ENCODE assay signal across 20 cellular contexts in the genomic region with DNA sequence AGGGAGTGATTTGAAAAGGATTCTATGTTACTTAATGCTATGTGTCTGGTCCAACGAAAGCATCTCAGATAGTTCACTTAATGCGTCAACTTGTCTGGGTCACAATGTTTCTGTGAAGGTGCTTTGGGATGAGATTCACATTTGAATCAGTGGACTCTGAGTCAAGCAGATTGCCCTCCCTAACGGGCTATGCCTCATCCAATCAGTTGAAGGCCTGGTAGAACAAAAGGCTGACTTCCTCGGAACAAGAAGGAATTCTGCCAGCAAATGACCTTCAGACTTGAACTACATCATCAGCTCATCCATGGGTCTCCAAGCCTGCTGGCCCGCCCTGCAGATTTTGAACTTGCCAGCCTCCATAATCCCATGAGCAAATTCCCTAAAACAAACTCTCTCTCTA. TPM values are rescaled to one million over a fixed set of nuclear protein-coding genes. Genes with fewer than 3 reads are reported as not detected.
DNase-seq lines count a peak whose midpoint lies in the region; ATAC-seq lines count a peak whose summit lies in the region.
"Had no signal": no experiment of that assay in that cellular context is flagged by ENCODE, and none has a peak within 500 bp of the region (broad histone marks: within the 10 kb centered on the region; RNA-seq: fewer than 3 reads in every experiment).

No MANE protein-coding gene starts in this region.

- H3K27me3 ChIP-seq in aorta (ENCODE audit: control insufficient read depth in 1 of 2, insufficient read depth in 2 of 2, low read length in 1 of 2) (no peaks in the 10 kb centered on the region), Karpas-422 (ENCODE audit: low read length) (peaks cover 2% of the 10 kb centered on the region; the same call in 1 of the 2 replicates)
- H3K27me3 ChIP-seq: MG63 had no signal

- no peak overlapping the region for H3K9ac ChIP-seq in Karpas-422 (ENCODE audit: low read length)

- H3K4me1 ChIP-seq in aorta (ENCODE audit: control insufficient read depth in 1 of 2, insufficient read depth in 2 of 2, low read length in 2 of 2) (peaks cover 2 to 4% of the 10 kb centered on the region in 2 donors), Karpas-422 (ENCODE audit: low read length) (no peaks in the 10 kb centered on the region)

- H3K4me3 ChIP-seq in aorta (ENCODE audit: low read length in 2 of 2) (no peak overlapping the region), Karpas-422 (ENCODE audit: low read length) (no peak overlapping the region)
- H3K4me3 ChIP-seq: MG63 had no signal

- no peak for DNase-seq in Right ventricle myocardium inferior (ENCODE audit: missing footprints)
- no peak for DNase-seq in cardiac septum (ENCODE audit: low spot score)
- no peak for DNase-seq in left cardiac atrium
- no peak for DNase-seq in sciatic nerve (ENCODE audit: low spot score)
- DNase-seq in aorta: no peak
- DNase-seq in KBM-7: no peak
- no peak for DNase-seq in Karpas-422
- no peak for DNase-seq in inferior parietal cortex (ENCODE audit: extremely low spot score)
- DNase-seq: activated CD4-positive, alpha-beta memory T cell treated with anti-CD3 and anti-CD28 coated beads for 36 hours; activated naive CD8-positive, alpha-beta T cell treated with anti-CD3 and anti-CD28 coated beads, Interleukin-2, amount 10 ng/mL, durations not matched to agents 7 days and 5 days; CD4-positive, alpha-beta memory T cell; effector CD8-positive, alpha-beta T cell; erythroblast; islet precursor cell; MG63; NCI-H2107; stimulated activated CD4-positive, alpha-beta T cell treated with anti-CD3 and anti-CD28 coated beads, Interleukin-4, amount 100 ng/mL, for 1 hour; stimulated activated naive B cell treated with anti-CD40 and anti-IgM and Interleukin-4, amounts not matched to agents 10 μg/mL and 1 μg/mL and 100 μg/mL, for 72 hours; SW 1271 had no signal

- H3K27ac ChIP-seq in aorta (ENCODE audit: low read depth in 1 of 2, low read length in 2 of 2) (peak overlapping the region; percentile 89 to 95), Karpas-422 (ENCODE audit: low read length) (no peak overlapping the region)
- H3K27ac ChIP-seq: 22Rv1 had no signal

- H3K36me3 ChIP-seq in aorta (ENCODE audit: control insufficient read depth in 1 of 2, insufficient read depth in 2 of 2, low read length in 1 of 2) (no peaks in the 10 kb centered on the region), Karpas-422 (ENCODE audit: insufficient read depth, low read length) (no peaks in the 10 kb centered on the region)

- in situ Hi-C loops in KBM-7 (cut with MboI; ENCODE audit: low pct_unique_long_range_greater_than_20kb, low sequenced_read_pairs): no loop called here

- WGBS in aorta, 2 donors: 13 to 15% methylated on average over 5 of the region's 5 CpGs

- no peak overlapping the region for H3K4me2 ChIP-seq in Karpas-422 (ENCODE audit: low read depth, low read length, poor library complexity, severe bottlenecking)

- intact Hi-C loops in Right ventricle myocardium inferior (cut with DNase I): no loop called here
- intact Hi-C loops in cardiac septum (cut with DNase I): no loop called here
- intact Hi-C loops in left cardiac atrium (cut with DNase I): no loop called here
- intact Hi-C loops in sciatic nerve (cut with DNase I): no loop called here
- intact Hi-C loops in aorta (cut with DNase I): loop anchor here in 1 of 2 donors (10.0 kb wide), 1 partner anchor 550 kb away; no protein-coding TSS in a partner anchor

- ATAC-seq in Right ventricle myocardium inferior (peak; percentile 15), left cardiac atrium (peak; percentile 31 to 59), sciatic nerve (peak; percentile 64), aorta (ENCODE audit: low FRiP score) (peak; percentile 30)
- ATAC-seq: stimulated activated naive B cell treated with anti-CD40 and anti-IgM and Interleukin-4, amounts not matched to agents 10 μg/mL and 1 μg/mL and 100 μg/mL, for 72 hours had no signal

- H3K9me3 ChIP-seq in aorta (ENCODE audit: control insufficient read depth, low read length) (no peaks in the 10 kb centered on the region), Karpas-422 (ENCODE audit: low read length) (no peaks in the 10 kb centered on the region)

- H3K79me2 ChIP-seq in Karpas-422 (ENCODE audit: low read length): no peaks in the 10 kb centered on the region

- H4K20me1 ChIP-seq in Karpas-422 (ENCODE audit: insufficient read depth, low read depth, low read length): no peaks in the 10 kb centered on the region

- no peak overlapping the region for H2AFZ ChIP-seq in Karpas-422 (ENCODE audit: low read length)

- no peaks in the 10 kb centered on the region for H3K9me2 ChIP-seq in Karpas-422 (replicated peaks; ENCODE audit: insufficient read depth, low read length)

RNA-seq across cellular contexts. Expression of a gene that starts 15.2 kb away (rescaled TPM):
- total RNA-seq in Right ventricle myocardium inferior: 110 TPM
- total RNA-seq in cardiac septum: 51.1 TPM
- total RNA-seq in left cardiac atrium: 10 to 100 TPM; 63.4 to 65.2 TPM
- 138 TPM for total RNA-seq in sciatic nerve
- total RNA-seq in aorta: 100 to 1,000 TPM; 133 to 143 TPM
- 10 to 100 TPM; 18.9 to 52.6 TPM for polyA plus RNA-seq in aorta
- total RNA-seq in Karpas-422 (2014; rRNA removed; shearing (Covaris generic); ENCODE audit: low replicate concordance): not detected in 2 replicates
- total RNA-seq: activated CD4-positive, alpha-beta memory T cell treated with anti-CD3 and anti-CD28 coated beads for 36 hours; activated naive CD8-positive, alpha-beta T cell treated with anti-CD3 and anti-CD28 coated beads, Interleukin-2, amount 10 ng/mL, durations not matched to agents 7 days and 5 days; CD4-positive, alpha-beta memory T cell had no signal
- polyA plus RNA-seq: CD4-positive, alpha-beta memory T cell had no signal

Comparison
In these comparisons a context has a peak if more than half of its experiments do, and no peak if none do; other contexts are left out.
1. RNA of a gene that starts 15.2 kb away (total RNA-seq): 133 to 143 TPM in aorta, 138 TPM in sciatic nerve (single experiment), 110 TPM in Right ventricle myocardium inferior (single experiment), 63.4 to 65.2 TPM in left cardiac atrium and 51.1 TPM in cardiac septum (single experiment); not detected in Karpas-422; every median in the first group is over 10 times any median in the second.
2. Peak in every context shown above with its lines, with median percentiles within 50 percentile points of each other: ATAC-seq.